ENCODE assay signal across 1 cellular context in the genomic region with DNA sequence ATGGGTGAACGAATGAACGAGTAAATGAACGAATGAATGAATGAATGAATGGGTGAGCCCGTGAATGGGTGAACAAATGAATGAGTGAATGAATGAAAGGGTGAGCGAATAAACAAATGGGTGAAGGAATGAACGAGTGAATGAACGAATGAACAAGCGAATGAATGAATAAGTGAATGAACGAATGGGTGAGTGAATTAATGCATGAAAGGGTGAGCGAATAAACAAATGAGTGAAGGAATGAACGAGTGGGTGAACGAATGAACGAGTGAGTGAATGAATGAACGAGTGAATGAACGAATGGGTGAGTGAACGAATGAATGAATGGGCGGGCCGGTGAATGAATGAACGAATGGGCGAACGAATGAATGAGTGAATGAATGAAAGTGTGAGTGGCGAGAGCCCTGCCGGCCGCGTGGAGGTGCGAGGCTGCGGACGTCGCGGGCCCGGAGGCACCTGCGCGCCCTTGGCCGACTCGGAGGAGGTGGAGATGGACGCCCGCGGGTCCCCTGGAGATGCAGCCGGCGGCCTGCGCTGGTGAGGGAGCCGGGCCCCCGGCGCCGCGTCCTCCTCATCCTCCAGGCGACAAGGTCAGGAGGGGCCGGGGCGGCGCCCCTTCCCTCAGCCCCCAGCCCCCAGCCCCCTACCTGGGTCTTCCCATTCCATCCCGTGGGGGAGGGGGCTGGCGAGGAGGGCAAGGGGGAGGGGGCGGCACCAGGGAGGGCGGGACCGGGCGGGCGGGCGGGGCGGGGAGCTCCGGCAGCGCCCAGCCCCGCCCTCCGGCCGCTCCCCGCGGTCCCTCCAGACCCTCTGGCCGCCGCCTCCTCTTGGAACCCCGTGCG.
TF ChIP-seq lines count a peak whose summit lies in the region.

No MANE protein-coding gene starts in this region.

TF ChIP-seq in WTC11, 78 proteins besides CTCF, POLR2A, EP300 and RAD21 (continued from another document and continues in another):
- TF ChIP-seq, protein P1, sequence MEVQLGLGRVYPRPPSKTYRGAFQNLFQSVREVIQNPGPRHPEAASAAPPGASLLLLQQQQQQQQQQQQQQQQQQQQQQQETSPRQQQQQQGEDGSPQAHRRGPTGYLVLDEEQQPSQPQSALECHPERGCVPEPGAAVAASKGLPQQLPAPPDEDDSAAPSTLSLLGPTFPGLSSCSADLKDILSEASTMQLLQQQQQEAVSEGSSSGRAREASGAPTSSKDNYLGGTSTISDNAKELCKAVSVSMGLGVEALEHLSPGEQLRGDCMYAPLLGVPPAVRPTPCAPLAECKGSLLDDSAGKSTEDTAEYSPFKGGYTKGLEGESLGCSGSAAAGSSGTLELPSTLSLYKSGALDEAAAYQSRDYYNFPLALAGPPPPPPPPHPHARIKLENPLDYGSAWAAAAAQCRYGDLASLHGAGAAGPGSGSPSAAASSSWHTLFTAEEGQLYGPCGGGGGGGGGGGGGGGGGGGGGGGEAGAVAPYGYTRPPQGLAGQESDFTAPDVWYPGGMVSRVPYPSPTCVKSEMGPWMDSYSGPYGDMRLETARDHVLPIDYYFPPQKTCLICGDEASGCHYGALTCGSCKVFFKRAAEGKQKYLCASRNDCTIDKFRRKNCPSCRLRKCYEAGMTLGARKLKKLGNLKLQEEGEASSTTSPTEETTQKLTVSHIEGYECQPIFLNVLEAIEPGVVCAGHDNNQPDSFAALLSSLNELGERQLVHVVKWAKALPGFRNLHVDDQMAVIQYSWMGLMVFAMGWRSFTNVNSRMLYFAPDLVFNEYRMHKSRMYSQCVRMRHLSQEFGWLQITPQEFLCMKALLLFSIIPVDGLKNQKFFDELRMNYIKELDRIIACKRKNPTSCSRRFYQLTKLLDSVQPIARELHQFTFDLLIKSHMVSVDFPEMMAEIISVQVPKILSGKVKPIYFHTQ (CRISPR knock-in tag; IDR thresholded peaks at IDR 0.05), result no peak
- TF ChIP-seq, protein P2, sequence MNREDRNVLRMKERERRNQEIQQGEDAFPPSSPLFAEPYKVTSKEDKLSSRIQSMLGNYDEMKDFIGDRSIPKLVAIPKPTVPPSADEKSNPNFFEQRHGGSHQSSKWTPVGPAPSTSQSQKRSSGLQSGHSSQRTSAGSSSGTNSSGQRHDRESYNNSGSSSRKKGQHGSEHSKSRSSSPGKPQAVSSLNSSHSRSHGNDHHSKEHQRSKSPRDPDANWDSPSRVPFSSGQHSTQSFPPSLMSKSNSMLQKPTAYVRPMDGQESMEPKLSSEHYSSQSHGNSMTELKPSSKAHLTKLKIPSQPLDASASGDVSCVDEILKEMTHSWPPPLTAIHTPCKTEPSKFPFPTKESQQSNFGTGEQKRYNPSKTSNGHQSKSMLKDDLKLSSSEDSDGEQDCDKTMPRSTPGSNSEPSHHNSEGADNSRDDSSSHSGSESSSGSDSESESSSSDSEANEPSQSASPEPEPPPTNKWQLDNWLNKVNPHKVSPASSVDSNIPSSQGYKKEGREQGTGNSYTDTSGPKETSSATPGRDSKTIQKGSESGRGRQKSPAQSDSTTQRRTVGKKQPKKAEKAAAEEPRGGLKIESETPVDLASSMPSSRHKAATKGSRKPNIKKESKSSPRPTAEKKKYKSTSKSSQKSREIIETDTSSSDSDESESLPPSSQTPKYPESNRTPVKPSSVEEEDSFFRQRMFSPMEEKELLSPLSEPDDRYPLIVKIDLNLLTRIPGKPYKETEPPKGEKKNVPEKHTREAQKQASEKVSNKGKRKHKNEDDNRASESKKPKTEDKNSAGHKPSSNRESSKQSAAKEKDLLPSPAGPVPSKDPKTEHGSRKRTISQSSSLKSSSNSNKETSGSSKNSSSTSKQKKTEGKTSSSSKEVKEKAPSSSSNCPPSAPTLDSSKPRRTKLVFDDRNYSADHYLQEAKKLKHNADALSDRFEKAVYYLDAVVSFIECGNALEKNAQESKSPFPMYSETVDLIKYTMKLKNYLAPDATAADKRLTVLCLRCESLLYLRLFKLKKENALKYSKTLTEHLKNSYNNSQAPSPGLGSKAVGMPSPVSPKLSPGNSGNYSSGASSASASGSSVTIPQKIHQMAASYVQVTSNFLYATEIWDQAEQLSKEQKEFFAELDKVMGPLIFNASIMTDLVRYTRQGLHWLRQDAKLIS (CRISPR knock-in tag; IDR thresholded peaks at IDR 0.05; ENCODE audit: borderline replicate concordance), result no peak
- TF ChIP-seq GTF2I (CRISPR knock-in tag; conservative IDR thresholded peaks at IDR 0.05) (no peak), SOX15 (CRISPR knock-in tag; IDR thresholded peaks at IDR 0.05) (no peak), MYBL2 (CRISPR knock-in tag; IDR thresholded peaks at IDR 0.05) (no peak), JAZF1 (CRISPR knock-in tag; IDR thresholded peaks at IDR 0.05) (no peak), PRRX2 (CRISPR knock-in tag; IDR thresholded peaks at IDR 0.05) (no peak), NR2C2 (CRISPR knock-in tag; IDR thresholded peaks at IDR 0.05) (peak; percentile 38; the same call in 1 of the 2 replicates), CREM (CRISPR knock-in tag; IDR thresholded peaks at IDR 0.05) (no peak), TP53 (CRISPR knock-in tag; IDR thresholded peaks at IDR 0.05) (no peak), ZNF671 (CRISPR knock-in tag; IDR thresholded peaks at IDR 0.05) (no peak), TEAD1 (CRISPR knock-in tag; IDR thresholded peaks at IDR 0.05) (no peak), EMX1 (CRISPR knock-in tag; IDR thresholded peaks at IDR 0.05) (0 out of 2 replicates have a peak, but pooled peaks have one; percentile 59), NFATC4 (CRISPR knock-in tag; IDR thresholded peaks at IDR 0.05) (no peak), FOXJ3 (CRISPR knock-in tag; IDR thresholded peaks at IDR 0.05; ENCODE audit: borderline replicate concordance) (no peak), NR3C1 (CRISPR knock-in tag; conservative IDR thresholded peaks at IDR 0.05; ENCODE audit: low read depth) (no peak), MXD4 (CRISPR knock-in tag; IDR thresholded peaks at IDR 0.05; ENCODE audit: borderline replicate concordance) (no peak), JUN (CRISPR knock-in tag; IDR thresholded peaks at IDR 0.05) (no peak), SP1 (CRISPR knock-in tag; conservative IDR thresholded peaks at IDR 0.05) (no peak), FOXP1 (CRISPR knock-in tag; IDR thresholded peaks at IDR 0.05; ENCODE audit: borderline replicate concordance) (peak; percentile 75; the same call in 1 of the 2 replicates), CBFB (CRISPR knock-in tag; IDR thresholded peaks at IDR 0.05; ENCODE audit: low read depth) (no peak), SMAD3 (CRISPR knock-in tag; IDR thresholded peaks at IDR 0.05; ENCODE audit: borderline replicate concordance) (0 out of 2 replicates have a peak, but pooled peaks have one; percentile 43), GABPB1 (CRISPR knock-in tag; IDR thresholded peaks at IDR 0.05) (no peak), CREB1 (CRISPR knock-in tag; IDR thresholded peaks at IDR 0.05) (no peak), OVOL2 (CRISPR knock-in tag; IDR thresholded peaks at IDR 0.05; ENCODE audit: borderline replicate concordance) (no peak), NR1H2 (CRISPR knock-in tag; IDR thresholded peaks at IDR 0.05) (no peak), ZNF219 (CRISPR knock-in tag; IDR thresholded peaks at IDR 0.05; ENCODE audit: borderline replicate concordance) (no peak), NFE2L1 (CRISPR knock-in tag; IDR thresholded peaks at IDR 0.05) (peak; percentile 83), ZNF317 (CRISPR knock-in tag; IDR thresholded peaks at IDR 0.05; ENCODE audit: borderline replicate concordance, low read depth) (no peak), KAT7 (CRISPR knock-in tag; IDR thresholded peaks at IDR 0.05; ENCODE audit: borderline replicate concordance) (no peak), ZNF423 (CRISPR knock-in tag; IDR thresholded peaks at IDR 0.05) (no peak), SMAD4 (CRISPR knock-in tag; IDR thresholded peaks at IDR 0.05) (no peak), ZNF416 (CRISPR knock-in tag; IDR thresholded peaks at IDR 0.05) (no peak)
- TF ChIP-seq, protein P3, sequence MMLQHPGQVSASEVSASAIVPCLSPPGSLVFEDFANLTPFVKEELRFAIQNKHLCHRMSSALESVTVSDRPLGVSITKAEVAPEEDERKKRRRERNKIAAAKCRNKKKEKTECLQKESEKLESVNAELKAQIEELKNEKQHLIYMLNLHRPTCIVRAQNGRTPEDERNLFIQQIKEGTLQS (CRISPR knock-in tag; conservative IDR thresholded peaks at IDR 0.05), result no peak
- TF ChIP-seq, protein P4, sequence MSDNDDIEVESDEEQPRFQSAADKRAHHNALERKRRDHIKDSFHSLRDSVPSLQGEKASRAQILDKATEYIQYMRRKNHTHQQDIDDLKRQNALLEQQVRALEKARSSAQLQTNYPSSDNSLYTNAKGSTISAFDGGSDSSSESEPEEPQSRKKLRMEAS (CRISPR knock-in tag; IDR thresholded peaks at IDR 0.05), result peak; percentile 91
- TF ChIP-seq, protein P5, sequence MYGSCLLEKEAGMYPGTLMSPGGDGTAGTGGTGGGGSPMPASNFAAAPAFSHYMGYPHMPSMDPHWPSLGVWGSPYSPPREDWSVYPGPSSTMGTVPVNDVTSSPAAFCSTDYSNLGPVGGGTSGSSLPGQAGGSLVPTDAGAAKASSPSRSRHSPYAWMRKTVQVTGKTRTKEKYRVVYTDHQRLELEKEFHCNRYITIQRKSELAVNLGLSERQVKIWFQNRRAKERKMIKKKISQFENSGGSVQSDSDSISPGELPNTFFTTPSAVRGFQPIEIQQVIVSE (CRISPR knock-in tag; IDR thresholded peaks at IDR 0.05; ENCODE audit: borderline replicate concordance), result no peak
- TF ChIP-seq, protein P6, sequence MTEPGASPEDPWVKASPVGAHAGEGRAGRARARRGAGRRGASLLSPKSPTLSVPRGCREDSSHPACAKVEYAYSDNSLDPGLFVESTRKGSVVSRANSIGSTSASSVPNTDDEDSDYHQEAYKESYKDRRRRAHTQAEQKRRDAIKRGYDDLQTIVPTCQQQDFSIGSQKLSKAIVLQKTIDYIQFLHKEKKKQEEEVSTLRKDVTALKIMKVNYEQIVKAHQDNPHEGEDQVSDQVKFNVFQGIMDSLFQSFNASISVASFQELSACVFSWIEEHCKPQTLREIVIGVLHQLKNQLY (CRISPR knock-in tag; IDR thresholded peaks at IDR 0.05), result no peak
- TF ChIP-seq, protein P7, sequence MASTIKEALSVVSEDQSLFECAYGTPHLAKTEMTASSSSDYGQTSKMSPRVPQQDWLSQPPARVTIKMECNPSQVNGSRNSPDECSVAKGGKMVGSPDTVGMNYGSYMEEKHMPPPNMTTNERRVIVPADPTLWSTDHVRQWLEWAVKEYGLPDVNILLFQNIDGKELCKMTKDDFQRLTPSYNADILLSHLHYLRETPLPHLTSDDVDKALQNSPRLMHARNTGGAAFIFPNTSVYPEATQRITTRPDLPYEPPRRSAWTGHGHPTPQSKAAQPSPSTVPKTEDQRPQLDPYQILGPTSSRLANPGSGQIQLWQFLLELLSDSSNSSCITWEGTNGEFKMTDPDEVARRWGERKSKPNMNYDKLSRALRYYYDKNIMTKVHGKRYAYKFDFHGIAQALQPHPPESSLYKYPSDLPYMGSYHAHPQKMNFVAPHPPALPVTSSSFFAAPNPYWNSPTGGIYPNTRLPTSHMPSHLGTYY (CRISPR knock-in tag; IDR thresholded peaks at IDR 0.05), result no peak
- TF ChIP-seq, protein P8, sequence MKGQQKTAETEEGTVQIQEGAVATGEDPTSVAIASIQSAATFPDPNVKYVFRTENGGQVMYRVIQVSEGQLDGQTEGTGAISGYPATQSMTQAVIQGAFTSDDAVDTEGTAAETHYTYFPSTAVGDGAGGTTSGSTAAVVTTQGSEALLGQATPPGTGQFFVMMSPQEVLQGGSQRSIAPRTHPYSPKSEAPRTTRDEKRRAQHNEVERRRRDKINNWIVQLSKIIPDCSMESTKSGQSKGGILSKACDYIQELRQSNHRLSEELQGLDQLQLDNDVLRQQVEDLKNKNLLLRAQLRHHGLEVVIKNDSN (CRISPR knock-in tag; IDR thresholded peaks at IDR 0.05), result no peak
- TF ChIP-seq, protein P9, sequence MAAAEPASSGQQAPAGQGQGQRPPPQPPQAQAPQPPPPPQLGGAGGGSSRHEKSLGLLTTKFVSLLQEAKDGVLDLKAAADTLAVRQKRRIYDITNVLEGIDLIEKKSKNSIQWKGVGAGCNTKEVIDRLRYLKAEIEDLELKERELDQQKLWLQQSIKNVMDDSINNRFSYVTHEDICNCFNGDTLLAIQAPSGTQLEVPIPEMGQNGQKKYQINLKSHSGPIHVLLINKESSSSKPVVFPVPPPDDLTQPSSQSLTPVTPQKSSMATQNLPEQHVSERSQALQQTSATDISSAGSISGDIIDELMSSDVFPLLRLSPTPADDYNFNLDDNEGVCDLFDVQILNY (CRISPR knock-in tag; IDR thresholded peaks at IDR 0.05), result no peak
- TF ChIP-seq, protein P10, sequence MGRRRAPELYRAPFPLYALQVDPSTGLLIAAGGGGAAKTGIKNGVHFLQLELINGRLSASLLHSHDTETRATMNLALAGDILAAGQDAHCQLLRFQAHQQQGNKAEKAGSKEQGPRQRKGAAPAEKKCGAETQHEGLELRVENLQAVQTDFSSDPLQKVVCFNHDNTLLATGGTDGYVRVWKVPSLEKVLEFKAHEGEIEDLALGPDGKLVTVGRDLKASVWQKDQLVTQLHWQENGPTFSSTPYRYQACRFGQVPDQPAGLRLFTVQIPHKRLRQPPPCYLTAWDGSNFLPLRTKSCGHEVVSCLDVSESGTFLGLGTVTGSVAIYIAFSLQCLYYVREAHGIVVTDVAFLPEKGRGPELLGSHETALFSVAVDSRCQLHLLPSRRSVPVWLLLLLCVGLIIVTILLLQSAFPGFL (CRISPR knock-in tag; IDR thresholded peaks at IDR 0.05; ENCODE audit: borderline replicate concordance), result no peak
- TF ChIP-seq, protein P11, sequence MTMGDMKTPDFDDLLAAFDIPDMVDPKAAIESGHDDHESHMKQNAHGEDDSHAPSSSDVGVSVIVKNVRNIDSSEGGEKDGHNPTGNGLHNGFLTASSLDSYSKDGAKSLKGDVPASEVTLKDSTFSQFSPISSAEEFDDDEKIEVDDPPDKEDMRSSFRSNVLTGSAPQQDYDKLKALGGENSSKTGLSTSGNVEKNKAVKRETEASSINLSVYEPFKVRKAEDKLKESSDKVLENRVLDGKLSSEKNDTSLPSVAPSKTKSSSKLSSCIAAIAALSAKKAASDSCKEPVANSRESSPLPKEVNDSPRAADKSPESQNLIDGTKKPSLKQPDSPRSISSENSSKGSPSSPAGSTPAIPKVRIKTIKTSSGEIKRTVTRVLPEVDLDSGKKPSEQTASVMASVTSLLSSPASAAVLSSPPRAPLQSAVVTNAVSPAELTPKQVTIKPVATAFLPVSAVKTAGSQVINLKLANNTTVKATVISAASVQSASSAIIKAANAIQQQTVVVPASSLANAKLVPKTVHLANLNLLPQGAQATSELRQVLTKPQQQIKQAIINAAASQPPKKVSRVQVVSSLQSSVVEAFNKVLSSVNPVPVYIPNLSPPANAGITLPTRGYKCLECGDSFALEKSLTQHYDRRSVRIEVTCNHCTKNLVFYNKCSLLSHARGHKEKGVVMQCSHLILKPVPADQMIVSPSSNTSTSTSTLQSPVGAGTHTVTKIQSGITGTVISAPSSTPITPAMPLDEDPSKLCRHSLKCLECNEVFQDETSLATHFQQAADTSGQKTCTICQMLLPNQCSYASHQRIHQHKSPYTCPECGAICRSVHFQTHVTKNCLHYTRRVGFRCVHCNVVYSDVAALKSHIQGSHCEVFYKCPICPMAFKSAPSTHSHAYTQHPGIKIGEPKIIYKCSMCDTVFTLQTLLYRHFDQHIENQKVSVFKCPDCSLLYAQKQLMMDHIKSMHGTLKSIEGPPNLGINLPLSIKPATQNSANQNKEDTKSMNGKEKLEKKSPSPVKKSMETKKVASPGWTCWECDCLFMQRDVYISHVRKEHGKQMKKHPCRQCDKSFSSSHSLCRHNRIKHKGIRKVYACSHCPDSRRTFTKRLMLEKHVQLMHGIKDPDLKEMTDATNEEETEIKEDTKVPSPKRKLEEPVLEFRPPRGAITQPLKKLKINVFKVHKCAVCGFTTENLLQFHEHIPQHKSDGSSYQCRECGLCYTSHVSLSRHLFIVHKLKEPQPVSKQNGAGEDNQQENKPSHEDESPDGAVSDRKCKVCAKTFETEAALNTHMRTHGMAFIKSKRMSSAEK (CRISPR knock-in tag; IDR thresholded peaks at IDR 0.05; ENCODE audit: borderline replicate concordance), result no peak
